ENCODE assay signal across 9 cellular contexts in the genomic region with DNA sequence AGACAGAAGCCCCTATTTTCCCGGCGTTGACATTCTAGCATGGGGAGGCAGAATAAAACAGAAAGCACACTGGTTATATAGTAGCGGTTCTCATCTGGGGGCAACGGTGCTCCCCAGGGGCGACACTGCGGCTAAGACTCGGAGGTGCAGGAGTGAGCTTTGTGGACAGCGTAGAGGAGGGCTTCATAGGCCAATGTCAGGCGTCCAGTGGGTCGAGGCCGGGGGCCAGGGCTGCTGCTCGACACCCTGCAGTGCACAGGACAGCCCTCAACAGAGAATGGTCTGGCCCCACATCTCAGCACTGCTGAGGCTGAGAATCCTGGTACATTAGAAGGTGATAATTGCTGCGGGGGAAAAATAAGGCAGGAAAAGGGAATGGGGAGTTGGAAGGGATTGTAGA. TPM values are rescaled to one million over a fixed set of nuclear protein-coding genes. Genes with fewer than 3 reads are reported as not detected.
DNase-seq lines count a peak whose midpoint lies in the region; ATAC-seq and TF ChIP-seq lines count a peak whose summit lies in the region.
"Had no signal": no experiment of that assay in that cellular context is flagged by ENCODE, and none has a peak within 500 bp of the region (broad histone marks: within the 10 kb centered on the region; RNA-seq: fewer than 3 reads in every experiment).

No MANE protein-coding gene starts in this region.

- H2AK5ac ChIP-seq in trophoblast cell (ENCODE audit: low read length), result peak overlapping the region; percentile 20

- no peak for ATAC-seq in HG03432 (IDR thresholded peaks at IDR 0.05; ENCODE audit: unreplicated experiment)

- peak overlapping the region; percentile 33 for H2BK12ac ChIP-seq in trophoblast cell (ENCODE audit: low read length)

- no peak overlapping the region for H3K18ac ChIP-seq in trophoblast cell (ENCODE audit: low read length)

- WGBS in ectodermal cell, 2 experiments, result 91 to 93% methylated on average over 13 of the region's 13 CpGs
- 100% methylated on average over 1 of the region's 13 CpGs for WGBS in trophoblast cell (ENCODE audit: extremely low coverage, insufficient coverage, insufficient read length)

- H3K4me2 ChIP-seq in DOHH2 (ENCODE audit: low read length) (peak overlapping the region; percentile 73), trophoblast cell (ENCODE audit: low read length) (no peak overlapping the region)

- no peak overlapping the region for H4K91ac ChIP-seq in trophoblast cell (ENCODE audit: low read depth, low read length)

- H3K9ac ChIP-seq in trophoblast cell (ENCODE audit: low read length), result no peak overlapping the region

- H3K27ac ChIP-seq in DOHH2 (ENCODE audit: low read depth, low read length) (no peak overlapping the region), ectodermal cell (ENCODE audit: insufficient read depth, low read depth, low read length, poor library complexity, severe bottlenecking) (no peak overlapping the region), trophoblast cell (ENCODE audit: low read depth, low read length) (no peak overlapping the region)

- DNase-seq in NCI-H226 (peak; percentile 1), trophoblast cell (no peak), NCI-H1092 treated with DMSO at 0.1 percent for 48 hours (lab: John Stamatoyannopoulos, UW) (no peak)
- no peak for DNase-seq in stimulated activated naive CD4-positive, alpha-beta T cell treated with Interleukin-2 at 50 U/mL for 16 hours (lab: John Stamatoyannopoulos, UW)
- DNase-seq: H7, Kasumi-1 had no signal

- H3K23ac ChIP-seq in trophoblast cell (ENCODE audit: low read length), result no peak overlapping the region

- no peak overlapping the region for H2BK120ac ChIP-seq in trophoblast cell (ENCODE audit: insufficient read depth, low read length, poor library complexity)

- H3K4ac ChIP-seq in trophoblast cell (ENCODE audit: low read depth, low read length), result peak overlapping the region; percentile 28

- no peak overlapping the region for H2BK5ac ChIP-seq in trophoblast cell (ENCODE audit: low read depth, low read length, poor library complexity)

- no peaks in the 10 kb centered on the region for H3K9me2 ChIP-seq in DOHH2 (replicated peaks; ENCODE audit: control insufficient read depth, low read length)

- H3K9me3 ChIP-seq in DOHH2 (ENCODE audit: control insufficient read depth, insufficient read depth, low read length) (no peaks in the 10 kb centered on the region), ectodermal cell (ENCODE audit: control insufficient read depth, low read length) (no peaks in the 10 kb centered on the region), trophoblast cell (ENCODE audit: insufficient read depth, low read depth, low read length) (peaks cover 1% of the 10 kb centered on the region)

- no peak overlapping the region for H2AFZ ChIP-seq in trophoblast cell (ENCODE audit: insufficient read depth, low read length, poor library complexity)

- peak overlapping the region; percentile 22 for H3K14ac ChIP-seq in trophoblast cell (ENCODE audit: low read length)

- no peaks in the 10 kb centered on the region for H3K36me3 ChIP-seq in DOHH2 (ENCODE audit: control insufficient read depth, low read length)
- peaks cover 3% of the 10 kb centered on the region for H3K36me3 ChIP-seq in ectodermal cell (ENCODE audit: control insufficient read depth, insufficient read depth, low read length)
- peaks cover 12% of the 10 kb centered on the region in 2 experiments for H3K36me3 ChIP-seq in trophoblast cell (ENCODE audit: control insufficient read depth in 1 of 2, insufficient read depth in 2 of 2, low read length in 2 of 2)

- no peak overlapping the region for H4K12ac ChIP-seq in trophoblast cell (ENCODE audit: low read depth, low read length)

- no peaks in the 10 kb centered on the region for H4K20me1 ChIP-seq in DOHH2 (ENCODE audit: control insufficient read depth, insufficient read depth, low read depth, low read length)

- no peak overlapping the region for H4K8ac ChIP-seq in trophoblast cell (ENCODE audit: low read depth, low read length)

- H3K79me1 ChIP-seq in trophoblast cell (ENCODE audit: low read length), result peaks cover 4% of the 10 kb centered on the region

- H3K4me1 ChIP-seq in DOHH2 (ENCODE audit: control insufficient read depth, low read length), result peaks cover 24% of the 10 kb centered on the region
- peaks cover 19% of the 10 kb centered on the region for H3K4me1 ChIP-seq in ectodermal cell (ENCODE audit: control insufficient read depth, insufficient read depth, low read length)
- peaks cover 4 to 8% of the 10 kb centered on the region in 2 experiments for H3K4me1 ChIP-seq in trophoblast cell (ENCODE audit: control insufficient read depth in 1 of 2, insufficient read depth in 2 of 2, low read length in 2 of 2)

- TF ChIP-seq CTCF in DOHH2 (IDR thresholded peaks at IDR 0.05; ENCODE audit: low read depth, low read length, poor library complexity, severe bottlenecking), result no peak

- H3K79me2 ChIP-seq in DOHH2 (ENCODE audit: control insufficient read depth, low read length), result peaks cover 24% of the 10 kb centered on the region
- H3K79me2 ChIP-seq in trophoblast cell (ENCODE audit: control insufficient read depth, insufficient read depth, low read length, poor library complexity), result no peaks in the 10 kb centered on the region

- H3K4me3 ChIP-seq in DOHH2 (ENCODE audit: low read length) (peak overlapping the region; percentile 95), ectodermal cell (ENCODE audit: insufficient read depth, low read depth, low read length) (peak overlapping the region; percentile 69), trophoblast cell (ENCODE audit: low read depth, low read length) (no peak overlapping the region)

- H3K27me3 ChIP-seq in DOHH2 (ENCODE audit: control insufficient read depth, low read length) (no peaks in the 10 kb centered on the region), ectodermal cell (ENCODE audit: control insufficient read depth, insufficient read depth, low read length, poor library complexity, severe bottlenecking) (no peaks in the 10 kb centered on the region), trophoblast cell (ENCODE audit: insufficient read depth, low read length) (no peaks in the 10 kb centered on the region)

- no peaks in the 10 kb centered on the region for H3F3A ChIP-seq in DOHH2 (ENCODE audit: control insufficient read depth, insufficient read depth)

RNA-seq across cellular contexts. Expression of gene ZNF628, which starts 1.5 kb away (rescaled TPM):
- 9.0 TPM for polyA plus RNA-seq in ectodermal cell (2013, experiment 1 of 4)
- 10.6 TPM for polyA plus RNA-seq in ectodermal cell (2013, experiment 2 of 4)
- 9.4 TPM for polyA plus RNA-seq in ectodermal cell (2013, experiment 3 of 4)
- 9.4 TPM for polyA plus RNA-seq in ectodermal cell (2013, experiment 4 of 4)
- 12.6 and 14.5 TPM in 2 replicates for polyA plus RNA-seq in trophoblast cell (2013)

RNA-seq across cellular contexts. Expression of gene NAT14, which starts 7.1 kb away (rescaled TPM):
- polyA plus RNA-seq in ectodermal cell (2013, experiment 1 of 4), result 70.2 TPM
- polyA plus RNA-seq in ectodermal cell (2013, experiment 2 of 4), result 71.7 TPM
- polyA plus RNA-seq in ectodermal cell (2013, experiment 3 of 4), result 51.4 TPM
- polyA plus RNA-seq in ectodermal cell (2013, experiment 4 of 4), result 68.8 TPM
- polyA plus RNA-seq in trophoblast cell (2013), result 108 and 109 TPM in 2 replicates

RNA-seq across cellular contexts. Expression of gene SSC5D, which starts 10.3 kb away (rescaled TPM):
- 1.2 TPM for polyA plus RNA-seq in ectodermal cell (2013, experiment 1 of 4)
- 1.9 TPM for polyA plus RNA-seq in ectodermal cell (2013, experiment 2 of 4)
- polyA plus RNA-seq in ectodermal cell (2013, experiment 3 of 4), result 2.0 TPM
- 2.2 TPM for polyA plus RNA-seq in ectodermal cell (2013, experiment 4 of 4)
- polyA plus RNA-seq in trophoblast cell (2013), result 24.2 and 24.4 TPM in 2 replicates

RNA-seq across cellular contexts. Expression of gene C19orf85, which starts 13.4 kb away (rescaled TPM):
- polyA plus RNA-seq in ectodermal cell (2013, experiment 1 of 4), result not detected
- 0.50 TPM for polyA plus RNA-seq in ectodermal cell (2013, experiment 2 of 4)
- 0.43 TPM for polyA plus RNA-seq in ectodermal cell (2013, experiment 3 of 4)
- 0.28 TPM for polyA plus RNA-seq in ectodermal cell (2013, experiment 4 of 4)
- not detected in 2 replicates for polyA plus RNA-seq in trophoblast cell (2013)

RNA-seq across cellular contexts. Expression of gene ISOC2, which starts 16.5 kb away (rescaled TPM):
- polyA plus RNA-seq in ectodermal cell (2013, experiment 1 of 4), result 22.7 TPM
- 26.4 TPM for polyA plus RNA-seq in ectodermal cell (2013, experiment 2 of 4)
- 26.7 TPM for polyA plus RNA-seq in ectodermal cell (2013, experiment 3 of 4)
- polyA plus RNA-seq in ectodermal cell (2013, experiment 4 of 4), result 28.1 TPM
- polyA plus RNA-seq in trophoblast cell (2013), result 20.4 and 20.9 TPM in 2 replicates
